ENCODE assay signal across 11 cellular contexts in the genomic region with DNA sequence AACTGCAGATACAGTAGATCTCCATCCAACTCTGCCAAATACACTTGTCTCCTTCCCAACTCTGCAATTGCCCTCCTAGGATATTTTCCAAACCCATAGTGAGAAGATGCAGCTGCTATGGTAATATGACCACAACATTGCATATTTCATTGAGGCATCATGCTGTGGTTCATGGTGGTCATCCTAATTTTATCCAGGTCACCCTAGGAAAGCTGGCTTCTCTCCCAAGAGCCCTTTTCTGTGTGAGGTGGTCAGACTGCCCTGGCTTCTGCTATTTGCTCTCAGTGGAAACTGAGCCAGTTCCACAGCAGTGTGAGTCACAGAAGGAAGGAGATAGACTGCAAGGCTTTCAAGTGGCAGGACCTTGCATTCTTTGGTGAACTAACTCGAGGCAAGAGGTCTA. TPM values are rescaled to one million over a fixed set of nuclear protein-coding genes. Genes with fewer than 3 reads are reported as not detected.
DNase-seq lines count a peak whose midpoint lies in the region; ATAC-seq and TF ChIP-seq lines count a peak whose summit lies in the region.
"Had no signal": no experiment of that assay in that cellular context is flagged by ENCODE, and none has a peak within 500 bp of the region (broad histone marks: within the 10 kb centered on the region; RNA-seq: fewer than 3 reads in every experiment).

No MANE protein-coding gene starts in this region.

- no peak overlapping the region for H3K27ac ChIP-seq in effector memory CD4-positive, alpha-beta T cell (ENCODE audit: insufficient read depth, low read length, poor library complexity, severe bottlenecking)
- H3K27ac ChIP-seq: HL-60 had no signal

- no peak overlapping the region for H3K4me3 ChIP-seq in AG09309 (ENCODE audit: control insufficient read depth, low read depth, low read length)
- H3K4me3 ChIP-seq in effector memory CD4-positive, alpha-beta T cell (ENCODE audit: insufficient read depth, low read depth, low read length, poor library complexity, severe bottlenecking) = no peak overlapping the region

- H3K36me3 ChIP-seq in effector memory CD4-positive, alpha-beta T cell (ENCODE audit: control insufficient read depth, insufficient read depth, low read length) = peaks cover 14% of the 10 kb centered on the region

- no peaks in the 10 kb centered on the region for H3K27me3 ChIP-seq in effector memory CD4-positive, alpha-beta T cell (replicated peaks; ENCODE audit: control insufficient read depth, insufficient read depth, low read length, poor library complexity, severe bottlenecking)

- no peaks in the 10 kb centered on the region for H3K9me3 ChIP-seq in effector memory CD4-positive, alpha-beta T cell (ENCODE audit: control insufficient read depth, low read length)

- H3K4me1 ChIP-seq in effector memory CD4-positive, alpha-beta T cell (ENCODE audit: control insufficient read depth, insufficient read depth, low read length, poor library complexity, severe bottlenecking) = peaks cover 5% of the 10 kb centered on the region

- TF ChIP-seq CTCF in AG09309 (IDR thresholded peaks at IDR 0.05; ENCODE audit: control insufficient read depth, insufficient read depth, low read depth, low read length, missing control alignments) = no peak

- no peak for ATAC-seq in HG03378 (IDR thresholded peaks at IDR 0.05; ENCODE audit: unreplicated experiment)

- DNase-seq in AG09309 (ENCODE audit: low read depth) (peak; percentile 94), HT1080 (ENCODE audit: low read depth) (peak; percentile 86), cerebellum (ENCODE audit: low spot score) (peak; percentile 71), mucosa of gallbladder (ENCODE audit: low spot score) (peak; percentile 26), NCI-H128 (lab: John Stamatoyannopoulos, UW; ENCODE audit: unreplicated experiment) (no peak), NCI-H1436 (lab: John Stamatoyannopoulos, UW) (no peak)
- DNase-seq in effector memory CD4-positive, alpha-beta T cell = no peak
- DNase-seq: activated CD4-positive, alpha-beta T cell treated with anti-CD3 and anti-CD28 coated beads, Interleukin-2, amount 50 U/mL, for 48 hours; NCI-H2107 had no signal

RNA-seq across cellular contexts. Expression of a gene that starts 5.5 kb away (rescaled TPM):
- total RNA-seq in HT1080 (2014; rRNA removed; shearing (Covaris generic)) = 26.9 and 27.7 TPM in 2 replicates
- 21.1 and 27.6 TPM in 2 replicates for polyA plus RNA-seq in HT1080 (2015; cell fraction: cytosol; rRNA removed)
- polyA plus RNA-seq in HT1080 (2015; cell fraction: nucleus; rRNA removed) = 16.4 and 17.4 TPM in 2 replicates
- total RNA-seq in cerebellum = 37.6 TPM
- total RNA-seq in mucosa of gallbladder = 17.8 TPM

Comparison
In these comparisons a context has a peak if more than half of its experiments do, and no peak if none do; other contexts are left out.
1. DNase-seq: peak in AG09309 (single experiment), HT1080 (single experiment), cerebellum (single experiment) and mucosa of gallbladder (single experiment); none in NCI-H128 (single experiment), NCI-H1436 (single experiment) and effector memory CD4-positive, alpha-beta T cell (0 of 3).